Comparison of ENCODE assay signal across 1 cellular context in the genomic region with DNA sequence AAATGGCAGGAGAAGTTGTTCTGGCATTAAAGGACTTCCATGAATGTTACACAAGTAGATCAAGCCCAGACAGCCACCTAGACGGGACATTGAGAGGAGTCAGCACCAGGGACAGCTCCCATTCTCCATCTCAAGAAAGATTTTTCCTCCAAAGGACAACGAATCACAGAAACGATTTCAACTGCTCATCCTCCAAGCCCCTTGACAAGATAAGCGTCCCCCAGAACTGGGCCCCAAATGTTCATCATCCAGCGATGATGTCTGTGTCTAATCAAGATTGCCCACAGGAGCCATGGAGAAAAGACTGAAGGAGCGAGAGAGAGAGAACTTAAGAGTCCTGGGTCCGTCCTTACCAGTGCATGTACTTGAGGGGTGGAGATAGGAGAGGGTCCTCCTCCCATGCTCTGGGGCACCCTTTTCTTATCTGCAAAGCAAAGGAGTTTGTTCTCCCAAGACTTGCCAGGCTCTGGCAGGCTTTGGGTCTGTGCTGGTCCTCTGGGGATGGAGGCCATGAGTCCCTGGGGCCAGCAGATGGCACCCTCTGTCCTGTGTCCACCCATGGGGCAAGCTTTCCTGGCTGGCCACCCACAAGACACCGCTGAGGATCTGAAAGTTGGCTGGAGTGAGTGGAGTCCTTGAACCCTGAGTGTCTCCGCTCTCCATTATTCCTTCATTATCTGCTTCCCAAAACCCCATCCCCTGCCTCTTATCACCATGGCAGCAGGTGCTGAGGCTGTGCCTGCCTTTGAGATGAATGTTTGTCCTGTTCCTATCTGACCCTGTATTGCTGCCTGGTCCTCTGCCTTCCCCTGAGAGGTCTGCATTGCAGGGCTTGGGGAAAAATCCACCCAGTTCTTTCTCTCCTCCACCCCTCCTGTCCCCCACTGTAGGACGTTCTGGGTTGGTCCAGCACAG.
A peak's percentile ranks its signal among the peaks of the same experiment; 100 is the strongest.
TF ChIP-seq lines count a peak whose summit lies in the region.

No MANE protein-coding gene starts in this region.

TF ChIP-seq in K562, 482 proteins besides CTCF, POLR2A, EP300 and RAD21 (continued from another document):
- TF ChIP-seq STAG1 (CRISPR knock-in tag; IDR thresholded peaks at IDR 0.05; ENCODE audit: borderline replicate concordance) (peak; percentile 56), SMAD4 (CRISPR knock-in tag; conservative IDR thresholded peaks at IDR 0.05) (0 out of 2 replicates have a peak, but pooled peaks have one; percentile 19), ZNF766 (CRISPR knock-in tag; conservative IDR thresholded peaks at IDR 0.05) (peak; percentile 87; the same call in 1 of the 2 replicates), TGIF2 (CRISPR knock-in tag; IDR thresholded peaks at IDR 0.05) (0 out of 2 replicates have a peak, but pooled peaks have one; percentile 21), ATF1 (CRISPR knock-in tag; IDR thresholded peaks at IDR 0.05) (no peak), ATF1 (tag; IDR thresholded peaks at IDR 0.05) (0 out of 2 replicates have a peak, but pooled peaks have one; percentile 12), SMAD2 (IDR thresholded peaks at IDR 0.05; ENCODE audit: low read depth, low read length) (no peak), MIER1 (IDR thresholded peaks at IDR 0.05; ENCODE audit: low read depth) (peak; percentile 95), RFX1 (IDR thresholded peaks at IDR 0.05) (peak; percentile 46), DMBX1 (CRISPR knock-in tag; IDR thresholded peaks at IDR 0.05; ENCODE audit: borderline replicate concordance) (0 out of 2 replicates have a peak, but pooled peaks have one; percentile 60), ZNF707 (CRISPR knock-in tag; conservative IDR thresholded peaks at IDR 0.05) (no peak), MAZ (CRISPR knock-in tag; conservative IDR thresholded peaks at IDR 0.05 in 1 of 2, IDR thresholded peaks at IDR 0.05 in 1 of 2) (peak in 1 of 2 experiments; percentile 46; a peak in 1 of 4 replicates), NCOA1 (IDR thresholded peaks at IDR 0.05; ENCODE audit: low read depth) (peak; percentile 54; the same call in 1 of the 2 replicates), THRAP3 (IDR thresholded peaks at IDR 0.05; ENCODE audit: borderline replicate concordance) (no peak)
- TF ChIP-seq, protein P1, sequence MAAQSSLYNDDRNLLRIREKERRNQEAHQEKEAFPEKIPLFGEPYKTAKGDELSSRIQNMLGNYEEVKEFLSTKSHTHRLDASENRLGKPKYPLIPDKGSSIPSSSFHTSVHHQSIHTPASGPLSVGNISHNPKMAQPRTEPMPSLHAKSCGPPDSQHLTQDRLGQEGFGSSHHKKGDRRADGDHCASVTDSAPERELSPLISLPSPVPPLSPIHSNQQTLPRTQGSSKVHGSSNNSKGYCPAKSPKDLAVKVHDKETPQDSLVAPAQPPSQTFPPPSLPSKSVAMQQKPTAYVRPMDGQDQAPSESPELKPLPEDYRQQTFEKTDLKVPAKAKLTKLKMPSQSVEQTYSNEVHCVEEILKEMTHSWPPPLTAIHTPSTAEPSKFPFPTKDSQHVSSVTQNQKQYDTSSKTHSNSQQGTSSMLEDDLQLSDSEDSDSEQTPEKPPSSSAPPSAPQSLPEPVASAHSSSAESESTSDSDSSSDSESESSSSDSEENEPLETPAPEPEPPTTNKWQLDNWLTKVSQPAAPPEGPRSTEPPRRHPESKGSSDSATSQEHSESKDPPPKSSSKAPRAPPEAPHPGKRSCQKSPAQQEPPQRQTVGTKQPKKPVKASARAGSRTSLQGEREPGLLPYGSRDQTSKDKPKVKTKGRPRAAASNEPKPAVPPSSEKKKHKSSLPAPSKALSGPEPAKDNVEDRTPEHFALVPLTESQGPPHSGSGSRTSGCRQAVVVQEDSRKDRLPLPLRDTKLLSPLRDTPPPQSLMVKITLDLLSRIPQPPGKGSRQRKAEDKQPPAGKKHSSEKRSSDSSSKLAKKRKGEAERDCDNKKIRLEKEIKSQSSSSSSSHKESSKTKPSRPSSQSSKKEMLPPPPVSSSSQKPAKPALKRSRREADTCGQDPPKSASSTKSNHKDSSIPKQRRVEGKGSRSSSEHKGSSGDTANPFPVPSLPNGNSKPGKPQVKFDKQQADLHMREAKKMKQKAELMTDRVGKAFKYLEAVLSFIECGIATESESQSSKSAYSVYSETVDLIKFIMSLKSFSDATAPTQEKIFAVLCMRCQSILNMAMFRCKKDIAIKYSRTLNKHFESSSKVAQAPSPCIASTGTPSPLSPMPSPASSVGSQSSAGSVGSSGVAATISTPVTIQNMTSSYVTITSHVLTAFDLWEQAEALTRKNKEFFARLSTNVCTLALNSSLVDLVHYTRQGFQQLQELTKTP (IDR thresholded peaks at IDR 0.05; ENCODE audit: low read depth in 1 of 2, partially characterized antibody in 2 of 2) = peak in 1 of 2 experiments; percentile 87
- TF ChIP-seq, protein P2, sequence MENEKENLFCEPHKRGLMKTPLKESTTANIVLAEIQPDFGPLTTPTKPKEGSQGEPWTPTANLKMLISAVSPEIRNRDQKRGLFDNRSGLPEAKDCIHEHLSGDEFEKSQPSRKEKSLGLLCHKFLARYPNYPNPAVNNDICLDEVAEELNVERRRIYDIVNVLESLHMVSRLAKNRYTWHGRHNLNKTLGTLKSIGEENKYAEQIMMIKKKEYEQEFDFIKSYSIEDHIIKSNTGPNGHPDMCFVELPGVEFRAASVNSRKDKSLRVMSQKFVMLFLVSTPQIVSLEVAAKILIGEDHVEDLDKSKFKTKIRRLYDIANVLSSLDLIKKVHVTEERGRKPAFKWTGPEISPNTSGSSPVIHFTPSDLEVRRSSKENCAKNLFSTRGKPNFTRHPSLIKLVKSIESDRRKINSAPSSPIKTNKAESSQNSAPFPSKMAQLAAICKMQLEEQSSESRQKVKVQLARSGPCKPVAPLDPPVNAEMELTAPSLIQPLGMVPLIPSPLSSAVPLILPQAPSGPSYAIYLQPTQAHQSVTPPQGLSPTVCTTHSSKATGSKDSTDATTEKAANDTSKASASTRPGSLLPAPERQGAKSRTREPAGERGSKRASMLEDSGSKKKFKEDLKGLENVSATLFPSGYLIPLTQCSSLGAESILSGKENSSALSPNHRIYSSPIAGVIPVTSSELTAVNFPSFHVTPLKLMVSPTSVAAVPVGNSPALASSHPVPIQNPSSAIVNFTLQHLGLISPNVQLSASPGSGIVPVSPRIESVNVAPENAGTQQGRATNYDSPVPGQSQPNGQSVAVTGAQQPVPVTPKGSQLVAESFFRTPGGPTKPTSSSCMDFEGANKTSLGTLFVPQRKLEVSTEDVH (IDR thresholded peaks at IDR 0.05; ENCODE audit: low read depth, partially characterized antibody) = no peak
- TF ChIP-seq, protein P3, sequence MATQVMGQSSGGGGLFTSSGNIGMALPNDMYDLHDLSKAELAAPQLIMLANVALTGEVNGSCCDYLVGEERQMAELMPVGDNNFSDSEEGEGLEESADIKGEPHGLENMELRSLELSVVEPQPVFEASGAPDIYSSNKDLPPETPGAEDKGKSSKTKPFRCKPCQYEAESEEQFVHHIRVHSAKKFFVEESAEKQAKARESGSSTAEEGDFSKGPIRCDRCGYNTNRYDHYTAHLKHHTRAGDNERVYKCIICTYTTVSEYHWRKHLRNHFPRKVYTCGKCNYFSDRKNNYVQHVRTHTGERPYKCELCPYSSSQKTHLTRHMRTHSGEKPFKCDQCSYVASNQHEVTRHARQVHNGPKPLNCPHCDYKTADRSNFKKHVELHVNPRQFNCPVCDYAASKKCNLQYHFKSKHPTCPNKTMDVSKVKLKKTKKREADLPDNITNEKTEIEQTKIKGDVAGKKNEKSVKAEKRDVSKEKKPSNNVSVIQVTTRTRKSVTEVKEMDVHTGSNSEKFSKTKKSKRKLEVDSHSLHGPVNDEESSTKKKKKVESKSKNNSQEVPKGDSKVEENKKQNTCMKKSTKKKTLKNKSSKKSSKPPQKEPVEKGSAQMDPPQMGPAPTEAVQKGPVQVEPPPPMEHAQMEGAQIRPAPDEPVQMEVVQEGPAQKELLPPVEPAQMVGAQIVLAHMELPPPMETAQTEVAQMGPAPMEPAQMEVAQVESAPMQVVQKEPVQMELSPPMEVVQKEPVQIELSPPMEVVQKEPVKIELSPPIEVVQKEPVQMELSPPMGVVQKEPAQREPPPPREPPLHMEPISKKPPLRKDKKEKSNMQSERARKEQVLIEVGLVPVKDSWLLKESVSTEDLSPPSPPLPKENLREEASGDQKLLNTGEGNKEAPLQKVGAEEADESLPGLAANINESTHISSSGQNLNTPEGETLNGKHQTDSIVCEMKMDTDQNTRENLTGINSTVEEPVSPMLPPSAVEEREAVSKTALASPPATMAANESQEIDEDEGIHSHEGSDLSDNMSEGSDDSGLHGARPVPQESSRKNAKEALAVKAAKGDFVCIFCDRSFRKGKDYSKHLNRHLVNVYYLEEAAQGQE (CRISPR knock-in tag; IDR thresholded peaks at IDR 0.05; ENCODE audit: low read depth) = peak; percentile 94
- TF ChIP-seq, protein P4, sequence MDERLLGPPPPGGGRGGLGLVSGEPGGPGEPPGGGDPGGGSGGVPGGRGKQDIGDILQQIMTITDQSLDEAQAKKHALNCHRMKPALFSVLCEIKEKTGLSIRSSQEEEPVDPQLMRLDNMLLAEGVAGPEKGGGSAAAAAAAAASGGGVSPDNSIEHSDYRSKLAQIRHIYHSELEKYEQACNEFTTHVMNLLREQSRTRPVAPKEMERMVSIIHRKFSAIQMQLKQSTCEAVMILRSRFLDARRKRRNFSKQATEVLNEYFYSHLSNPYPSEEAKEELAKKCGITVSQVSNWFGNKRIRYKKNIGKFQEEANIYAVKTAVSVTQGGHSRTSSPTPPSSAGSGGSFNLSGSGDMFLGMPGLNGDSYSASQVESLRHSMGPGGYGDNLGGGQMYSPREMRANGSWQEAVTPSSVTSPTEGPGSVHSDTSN (CRISPR knock-in tag; IDR thresholded peaks at IDR 0.05; ENCODE audit: low read depth) = no peak
- TF ChIP-seq, protein P4 (tag; conservative IDR thresholded peaks at IDR 0.05; ENCODE audit: low read depth) = no peak
- TF ChIP-seq, protein P5, sequence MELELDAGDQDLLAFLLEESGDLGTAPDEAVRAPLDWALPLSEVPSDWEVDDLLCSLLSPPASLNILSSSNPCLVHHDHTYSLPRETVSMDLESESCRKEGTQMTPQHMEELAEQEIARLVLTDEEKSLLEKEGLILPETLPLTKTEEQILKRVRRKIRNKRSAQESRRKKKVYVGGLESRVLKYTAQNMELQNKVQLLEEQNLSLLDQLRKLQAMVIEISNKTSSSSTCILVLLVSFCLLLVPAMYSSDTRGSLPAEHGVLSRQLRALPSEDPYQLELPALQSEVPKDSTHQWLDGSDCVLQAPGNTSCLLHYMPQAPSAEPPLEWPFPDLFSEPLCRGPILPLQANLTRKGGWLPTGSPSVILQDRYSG (tag; conservative IDR thresholded peaks at IDR 0.05; ENCODE audit: low read depth) = peak; percentile 54; the same call in 1 of the 2 replicates
